Comparison of ENCODE assay signal across 1 cellular context in the genomic region with DNA sequence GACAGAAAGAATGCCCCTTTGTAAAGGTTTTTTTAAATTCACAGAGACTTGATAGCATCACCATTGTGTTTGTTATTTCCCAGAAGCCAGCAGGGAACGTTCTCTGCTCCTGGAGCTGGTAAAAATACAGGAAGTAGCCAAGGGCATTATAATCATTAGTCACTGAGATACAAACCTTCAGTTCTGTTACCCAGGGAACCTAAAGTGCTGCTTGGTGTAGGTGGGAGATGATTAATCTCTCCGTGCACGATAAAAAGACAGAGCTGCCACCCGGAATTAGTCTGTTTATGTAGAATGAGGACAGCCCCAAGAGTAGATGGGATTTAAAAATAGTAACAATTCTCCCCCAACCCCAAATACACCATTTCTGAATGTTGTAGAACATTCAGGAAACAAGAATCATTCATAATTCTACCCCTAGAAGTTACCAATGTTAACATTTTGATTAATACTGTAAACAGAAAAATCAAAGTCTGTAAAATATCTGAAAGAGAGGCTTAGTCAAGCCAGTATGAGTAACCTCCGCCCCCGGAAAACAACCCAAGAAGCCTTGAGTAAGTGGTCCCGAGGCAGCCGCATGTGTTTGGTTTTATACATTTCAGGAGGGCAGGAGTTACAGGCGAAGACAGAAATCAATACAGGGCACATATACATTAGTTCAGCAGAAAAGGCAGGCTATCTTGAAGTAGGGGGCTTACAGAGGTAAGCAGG.
TF ChIP-seq lines count a peak whose summit lies in the region.

No MANE protein-coding gene starts in this region.

TF ChIP-seq in K562, 482 proteins besides CTCF, POLR2A, EP300 and RAD21 (continued from another document and continues in another):
- TF ChIP-seq, protein P1, sequence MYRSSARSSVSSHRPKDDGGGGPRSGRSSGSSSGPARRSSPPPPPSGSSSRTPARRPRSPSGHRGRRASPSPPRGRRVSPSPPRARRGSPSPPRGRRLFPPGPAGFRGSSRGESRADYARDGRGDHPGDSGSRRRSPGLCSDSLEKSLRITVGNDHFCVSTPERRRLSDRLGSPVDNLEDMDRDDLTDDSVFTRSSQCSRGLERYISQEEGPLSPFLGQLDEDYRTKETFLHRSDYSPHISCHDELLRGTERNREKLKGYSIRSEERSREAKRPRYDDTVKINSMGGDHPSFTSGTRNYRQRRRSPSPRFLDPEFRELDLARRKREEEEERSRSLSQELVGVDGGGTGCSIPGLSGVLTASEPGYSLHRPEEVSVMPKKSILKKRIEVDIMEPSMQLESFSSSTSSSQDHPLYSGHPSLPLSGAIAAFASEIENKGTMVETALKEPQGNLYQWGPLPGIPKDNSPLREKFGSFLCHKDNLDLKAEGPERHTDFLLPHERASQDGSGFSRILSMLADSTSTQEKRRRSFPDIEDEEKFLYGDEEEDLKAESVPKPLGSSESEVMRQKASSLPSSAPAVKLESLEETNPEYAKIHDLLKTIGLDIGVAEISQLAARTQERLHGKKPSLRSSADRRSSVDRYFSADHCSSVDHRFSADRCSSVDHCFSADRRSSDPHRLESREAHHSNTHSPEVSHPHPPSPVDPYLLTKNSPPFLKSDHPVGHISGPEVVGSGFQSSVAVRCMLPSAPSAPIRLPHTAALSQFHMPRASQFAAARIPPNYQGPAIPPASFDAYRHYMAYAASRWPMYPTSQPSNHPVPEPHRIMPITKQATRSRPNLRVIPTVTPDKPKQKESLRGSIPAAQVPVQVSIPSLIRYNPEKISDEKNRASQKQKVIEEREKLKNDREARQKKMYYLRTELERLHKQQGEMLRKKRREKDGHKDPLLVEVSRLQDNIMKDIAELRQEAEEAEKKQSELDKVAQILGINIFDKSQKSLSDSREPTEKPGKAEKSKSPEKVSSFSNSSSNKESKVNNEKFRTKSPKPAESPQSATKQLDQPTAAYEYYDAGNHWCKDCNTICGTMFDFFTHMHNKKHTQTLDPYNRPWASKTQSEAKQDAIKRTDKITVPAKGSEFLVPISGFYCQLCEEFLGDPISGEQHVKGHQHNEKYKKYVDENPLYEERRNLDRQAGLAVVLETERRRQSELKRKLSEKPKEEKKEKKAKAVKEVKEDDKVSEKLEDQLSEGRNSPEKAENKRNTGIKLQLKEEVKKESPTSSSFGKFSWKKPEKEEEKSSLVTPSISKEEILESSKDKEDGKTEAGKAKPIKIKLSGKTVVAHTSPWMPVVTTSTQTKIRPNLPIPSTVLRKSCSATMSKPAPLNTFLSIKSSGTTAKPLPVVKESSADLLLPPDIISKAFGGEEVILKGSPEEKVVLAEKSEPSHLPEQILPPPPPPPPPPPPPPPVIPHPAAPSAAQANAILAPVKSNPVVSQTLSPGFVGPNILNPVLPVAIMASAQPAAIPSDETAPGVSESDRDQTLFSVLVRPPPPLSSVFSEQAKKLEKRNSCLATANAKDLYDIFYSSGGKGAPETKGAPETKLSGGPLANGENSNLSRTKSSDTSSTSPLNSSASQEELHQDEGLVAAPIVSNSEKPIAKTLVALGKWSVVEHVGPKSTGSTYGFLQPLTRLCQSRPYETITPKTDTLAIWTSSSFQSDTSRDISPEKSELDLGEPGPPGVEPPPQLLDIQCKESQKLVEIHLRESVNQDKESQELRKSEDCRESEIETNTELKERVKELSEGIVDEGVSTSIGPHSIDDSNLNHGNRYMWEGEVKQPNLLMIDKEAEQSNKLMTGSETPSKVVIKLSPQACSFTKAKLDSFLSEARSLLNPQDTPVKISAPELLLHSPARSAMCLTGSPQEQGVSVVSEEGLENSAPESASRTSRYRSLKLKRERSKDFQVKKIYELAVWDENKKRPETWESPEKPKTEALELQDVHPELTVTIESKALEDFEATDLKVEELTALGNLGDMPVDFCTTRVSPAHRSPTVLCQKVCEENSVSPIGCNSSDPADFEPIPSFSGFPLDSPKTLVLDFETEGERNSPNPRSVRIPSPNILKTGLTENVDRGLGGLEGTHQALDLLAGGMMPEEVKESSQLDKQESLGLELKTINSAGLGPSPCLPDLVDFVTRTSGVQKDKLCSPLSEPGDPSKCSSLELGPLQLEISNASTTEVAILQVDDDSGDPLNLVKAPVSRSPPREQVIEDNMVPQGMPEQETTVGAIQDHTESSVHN (IDR thresholded peaks at IDR 0.05; ENCODE audit: borderline replicate concordance in 1 of 2, low read depth in 1 of 2) = no peak
- TF ChIP-seq EGR1 (conservative IDR thresholded peaks at IDR 0.05) (peak; percentile 79), SIN3B (IDR thresholded peaks at IDR 0.05; ENCODE audit: low read depth) (no peak), TGIF2 (CRISPR knock-in tag; IDR thresholded peaks at IDR 0.05) (no peak), ILF3 (IDR thresholded peaks at IDR 0.05; ENCODE audit: borderline replicate concordance) (no peak), CAMTA2 (CRISPR knock-in tag; conservative IDR thresholded peaks at IDR 0.05) (no peak), BMI1 (IDR thresholded peaks at IDR 0.05; ENCODE audit: low read length) (no peak), GABPB1 (CRISPR knock-in tag; IDR thresholded peaks at IDR 0.05) (no peak), HDAC1 (IDR thresholded peaks at IDR 0.05) (no peak), RBM17 (IDR thresholded peaks at IDR 0.05; ENCODE audit: borderline replicate concordance, low read depth, low read length) (no peak), HDAC6 (IDR thresholded peaks at IDR 0.05; ENCODE audit: low read depth, low read length) (no peak), PML (IDR thresholded peaks at IDR 0.05; ENCODE audit: low read length) (no peak), ETS2 (tag; IDR thresholded peaks at IDR 0.05; ENCODE audit: borderline replicate concordance, poor library complexity, severe bottlenecking) (no peak), ZNF785 (CRISPR knock-in tag; IDR thresholded peaks at IDR 0.05) (no peak), ZNF696 (CRISPR knock-in tag; conservative IDR thresholded peaks at IDR 0.05) (no peak), KDM4B (IDR thresholded peaks at IDR 0.05; ENCODE audit: borderline replicate concordance in 2 of 2, low read depth in 1 of 2) (no peak), ZSCAN29 (IDR thresholded peaks at IDR 0.05) (no peak), SOX6 (IDR thresholded peaks at IDR 0.05) (peak; percentile 80), RUNX1 (IDR thresholded peaks at IDR 0.05; ENCODE audit: low read depth) (no peak), RBM22 (IDR thresholded peaks at IDR 0.05; ENCODE audit: low read depth, low read length, poor library complexity, severe bottlenecking) (no peak), ZNF3 (CRISPR knock-in tag; IDR thresholded peaks at IDR 0.05) (no peak), NFE2L1 (tag; IDR thresholded peaks at IDR 0.05; ENCODE audit: borderline replicate concordance, low read depth) (no peak), MECOM (CRISPR knock-in tag; IDR thresholded peaks at IDR 0.05) (no peak), PHB (CRISPR knock-in tag; IDR thresholded peaks at IDR 0.05) (no peak), BACH1 (tag; IDR thresholded peaks at IDR 0.05) (no peak)
- TF ChIP-seq, protein P2, sequence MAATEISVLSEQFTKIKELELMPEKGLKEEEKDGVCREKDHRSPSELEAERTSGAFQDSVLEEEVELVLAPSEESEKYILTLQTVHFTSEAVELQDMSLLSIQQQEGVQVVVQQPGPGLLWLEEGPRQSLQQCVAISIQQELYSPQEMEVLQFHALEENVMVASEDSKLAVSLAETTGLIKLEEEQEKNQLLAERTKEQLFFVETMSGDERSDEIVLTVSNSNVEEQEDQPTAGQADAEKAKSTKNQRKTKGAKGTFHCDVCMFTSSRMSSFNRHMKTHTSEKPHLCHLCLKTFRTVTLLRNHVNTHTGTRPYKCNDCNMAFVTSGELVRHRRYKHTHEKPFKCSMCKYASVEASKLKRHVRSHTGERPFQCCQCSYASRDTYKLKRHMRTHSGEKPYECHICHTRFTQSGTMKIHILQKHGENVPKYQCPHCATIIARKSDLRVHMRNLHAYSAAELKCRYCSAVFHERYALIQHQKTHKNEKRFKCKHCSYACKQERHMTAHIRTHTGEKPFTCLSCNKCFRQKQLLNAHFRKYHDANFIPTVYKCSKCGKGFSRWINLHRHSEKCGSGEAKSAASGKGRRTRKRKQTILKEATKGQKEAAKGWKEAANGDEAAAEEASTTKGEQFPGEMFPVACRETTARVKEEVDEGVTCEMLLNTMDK (IDR thresholded peaks at IDR 0.05; ENCODE audit: borderline replicate concordance, insufficient read depth, low read depth, low read length, poor library complexity, severe bottlenecking) = no peak
- TF ChIP-seq, protein P3, sequence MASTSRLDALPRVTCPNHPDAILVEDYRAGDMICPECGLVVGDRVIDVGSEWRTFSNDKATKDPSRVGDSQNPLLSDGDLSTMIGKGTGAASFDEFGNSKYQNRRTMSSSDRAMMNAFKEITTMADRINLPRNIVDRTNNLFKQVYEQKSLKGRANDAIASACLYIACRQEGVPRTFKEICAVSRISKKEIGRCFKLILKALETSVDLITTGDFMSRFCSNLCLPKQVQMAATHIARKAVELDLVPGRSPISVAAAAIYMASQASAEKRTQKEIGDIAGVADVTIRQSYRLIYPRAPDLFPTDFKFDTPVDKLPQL (IDR thresholded peaks at IDR 0.05; ENCODE audit: extremely low read depth, insufficient read length) = no peak
- TF ChIP-seq, protein P4, sequence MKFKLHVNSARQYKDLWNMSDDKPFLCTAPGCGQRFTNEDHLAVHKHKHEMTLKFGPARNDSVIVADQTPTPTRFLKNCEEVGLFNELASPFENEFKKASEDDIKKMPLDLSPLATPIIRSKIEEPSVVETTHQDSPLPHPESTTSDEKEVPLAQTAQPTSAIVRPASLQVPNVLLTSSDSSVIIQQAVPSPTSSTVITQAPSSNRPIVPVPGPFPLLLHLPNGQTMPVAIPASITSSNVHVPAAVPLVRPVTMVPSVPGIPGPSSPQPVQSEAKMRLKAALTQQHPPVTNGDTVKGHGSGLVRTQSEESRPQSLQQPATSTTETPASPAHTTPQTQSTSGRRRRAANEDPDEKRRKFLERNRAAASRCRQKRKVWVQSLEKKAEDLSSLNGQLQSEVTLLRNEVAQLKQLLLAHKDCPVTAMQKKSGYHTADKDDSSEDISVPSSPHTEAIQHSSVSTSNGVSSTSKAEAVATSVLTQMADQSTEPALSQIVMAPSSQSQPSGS (CRISPR knock-in tag; IDR thresholded peaks at IDR 0.05) = no peak
- TF ChIP-seq, protein P5, sequence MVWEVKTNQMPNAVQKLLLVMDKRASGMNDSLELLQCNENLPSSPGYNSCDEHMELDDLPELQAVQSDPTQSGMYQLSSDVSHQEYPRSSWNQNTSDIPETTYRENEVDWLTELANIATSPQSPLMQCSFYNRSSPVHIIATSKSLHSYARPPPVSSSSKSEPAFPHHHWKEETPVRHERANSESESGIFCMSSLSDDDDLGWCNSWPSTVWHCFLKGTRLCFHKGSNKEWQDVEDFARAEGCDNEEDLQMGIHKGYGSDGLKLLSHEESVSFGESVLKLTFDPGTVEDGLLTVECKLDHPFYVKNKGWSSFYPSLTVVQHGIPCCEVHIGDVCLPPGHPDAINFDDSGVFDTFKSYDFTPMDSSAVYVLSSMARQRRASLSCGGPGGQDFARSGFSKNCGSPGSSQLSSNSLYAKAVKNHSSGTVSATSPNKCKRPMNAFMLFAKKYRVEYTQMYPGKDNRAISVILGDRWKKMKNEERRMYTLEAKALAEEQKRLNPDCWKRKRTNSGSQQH (CRISPR knock-in tag; IDR thresholded peaks at IDR 0.05) = no peak
- TF ChIP-seq, protein P6, sequence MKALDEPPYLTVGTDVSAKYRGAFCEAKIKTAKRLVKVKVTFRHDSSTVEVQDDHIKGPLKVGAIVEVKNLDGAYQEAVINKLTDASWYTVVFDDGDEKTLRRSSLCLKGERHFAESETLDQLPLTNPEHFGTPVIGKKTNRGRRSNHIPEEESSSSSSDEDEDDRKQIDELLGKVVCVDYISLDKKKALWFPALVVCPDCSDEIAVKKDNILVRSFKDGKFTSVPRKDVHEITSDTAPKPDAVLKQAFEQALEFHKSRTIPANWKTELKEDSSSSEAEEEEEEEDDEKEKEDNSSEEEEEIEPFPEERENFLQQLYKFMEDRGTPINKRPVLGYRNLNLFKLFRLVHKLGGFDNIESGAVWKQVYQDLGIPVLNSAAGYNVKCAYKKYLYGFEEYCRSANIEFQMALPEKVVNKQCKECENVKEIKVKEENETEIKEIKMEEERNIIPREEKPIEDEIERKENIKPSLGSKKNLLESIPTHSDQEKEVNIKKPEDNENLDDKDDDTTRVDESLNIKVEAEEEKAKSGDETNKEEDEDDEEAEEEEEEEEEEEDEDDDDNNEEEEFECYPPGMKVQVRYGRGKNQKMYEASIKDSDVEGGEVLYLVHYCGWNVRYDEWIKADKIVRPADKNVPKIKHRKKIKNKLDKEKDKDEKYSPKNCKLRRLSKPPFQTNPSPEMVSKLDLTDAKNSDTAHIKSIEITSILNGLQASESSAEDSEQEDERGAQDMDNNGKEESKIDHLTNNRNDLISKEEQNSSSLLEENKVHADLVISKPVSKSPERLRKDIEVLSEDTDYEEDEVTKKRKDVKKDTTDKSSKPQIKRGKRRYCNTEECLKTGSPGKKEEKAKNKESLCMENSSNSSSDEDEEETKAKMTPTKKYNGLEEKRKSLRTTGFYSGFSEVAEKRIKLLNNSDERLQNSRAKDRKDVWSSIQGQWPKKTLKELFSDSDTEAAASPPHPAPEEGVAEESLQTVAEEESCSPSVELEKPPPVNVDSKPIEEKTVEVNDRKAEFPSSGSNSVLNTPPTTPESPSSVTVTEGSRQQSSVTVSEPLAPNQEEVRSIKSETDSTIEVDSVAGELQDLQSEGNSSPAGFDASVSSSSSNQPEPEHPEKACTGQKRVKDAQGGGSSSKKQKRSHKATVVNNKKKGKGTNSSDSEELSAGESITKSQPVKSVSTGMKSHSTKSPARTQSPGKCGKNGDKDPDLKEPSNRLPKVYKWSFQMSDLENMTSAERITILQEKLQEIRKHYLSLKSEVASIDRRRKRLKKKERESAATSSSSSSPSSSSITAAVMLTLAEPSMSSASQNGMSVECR (CRISPR knock-in tag; IDR thresholded peaks at IDR 0.05) = no peak
- TF ChIP-seq, protein P7, sequence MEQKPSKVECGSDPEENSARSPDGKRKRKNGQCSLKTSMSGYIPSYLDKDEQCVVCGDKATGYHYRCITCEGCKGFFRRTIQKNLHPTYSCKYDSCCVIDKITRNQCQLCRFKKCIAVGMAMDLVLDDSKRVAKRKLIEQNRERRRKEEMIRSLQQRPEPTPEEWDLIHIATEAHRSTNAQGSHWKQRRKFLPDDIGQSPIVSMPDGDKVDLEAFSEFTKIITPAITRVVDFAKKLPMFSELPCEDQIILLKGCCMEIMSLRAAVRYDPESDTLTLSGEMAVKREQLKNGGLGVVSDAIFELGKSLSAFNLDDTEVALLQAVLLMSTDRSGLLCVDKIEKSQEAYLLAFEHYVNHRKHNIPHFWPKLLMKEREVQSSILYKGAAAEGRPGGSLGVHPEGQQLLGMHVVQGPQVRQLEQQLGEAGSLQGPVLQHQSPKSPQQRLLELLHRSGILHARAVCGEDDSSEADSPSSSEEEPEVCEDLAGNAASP (IDR thresholded peaks at IDR 0.05) = no peak
- TF ChIP-seq, protein P8, sequence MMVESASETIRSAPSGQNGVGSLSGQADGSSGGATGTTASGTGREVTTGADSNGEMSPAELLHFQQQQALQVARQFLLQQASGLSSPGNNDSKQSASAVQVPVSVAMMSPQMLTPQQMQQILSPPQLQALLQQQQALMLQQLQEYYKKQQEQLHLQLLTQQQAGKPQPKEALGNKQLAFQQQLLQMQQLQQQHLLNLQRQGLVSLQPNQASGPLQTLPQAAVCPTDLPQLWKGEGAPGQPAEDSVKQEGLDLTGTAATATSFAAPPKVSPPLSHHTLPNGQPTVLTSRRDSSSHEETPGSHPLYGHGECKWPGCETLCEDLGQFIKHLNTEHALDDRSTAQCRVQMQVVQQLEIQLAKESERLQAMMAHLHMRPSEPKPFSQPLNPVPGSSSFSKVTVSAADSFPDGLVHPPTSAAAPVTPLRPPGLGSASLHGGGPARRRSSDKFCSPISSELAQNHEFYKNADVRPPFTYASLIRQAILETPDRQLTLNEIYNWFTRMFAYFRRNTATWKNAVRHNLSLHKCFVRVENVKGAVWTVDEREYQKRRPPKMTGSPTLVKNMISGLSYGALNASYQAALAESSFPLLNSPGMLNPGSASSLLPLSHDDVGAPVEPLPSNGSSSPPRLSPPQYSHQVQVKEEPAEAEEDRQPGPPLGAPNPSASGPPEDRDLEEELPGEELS (CRISPR knock-in tag; IDR thresholded peaks at IDR 0.05; ENCODE audit: borderline replicate concordance) = no peak
